25 cellular contexts compared by ENCODE assay signal in the genomic region with DNA sequence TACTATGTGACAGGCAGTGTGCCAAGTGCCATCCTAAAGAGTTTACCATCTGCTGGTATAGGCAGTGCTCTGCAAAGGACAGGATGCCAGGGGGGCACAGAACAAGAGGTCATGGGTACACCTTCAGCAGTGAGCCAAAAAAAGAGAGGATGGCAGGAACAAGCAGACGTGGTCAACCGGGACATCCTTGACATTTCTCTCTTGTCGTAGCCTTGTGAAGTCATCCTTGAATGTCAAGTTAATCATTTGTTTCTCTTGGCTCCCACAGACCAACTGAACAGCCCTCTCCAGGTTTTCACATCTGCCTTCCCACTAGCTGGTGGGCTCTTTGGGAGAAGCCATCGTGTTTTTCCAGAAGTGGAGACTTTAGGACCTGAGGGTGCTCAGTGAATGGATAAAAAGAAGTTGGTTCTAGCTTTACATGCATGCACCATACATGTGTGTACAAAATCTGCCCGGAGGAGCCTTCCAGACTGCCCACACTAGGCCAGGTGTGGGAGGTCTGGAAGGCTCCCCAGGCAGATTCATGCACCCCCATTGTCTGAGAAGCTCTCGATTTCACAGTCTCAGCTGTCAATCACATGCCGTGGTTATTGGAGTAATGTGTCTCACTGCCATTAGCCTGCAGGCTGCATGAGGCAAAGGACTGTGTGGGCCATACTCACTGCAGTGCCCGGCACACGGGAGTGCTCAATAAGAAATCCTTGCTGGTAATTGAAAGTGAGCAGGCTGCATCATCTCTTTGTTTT. TPM values are rescaled to one million over a fixed set of nuclear protein-coding genes. Genes with fewer than 3 reads are reported as not detected.
DNase-seq lines count a peak whose midpoint lies in the region; ATAC-seq, FAIRE-seq and TF ChIP-seq lines count a peak whose summit lies in the region.
"Had no signal": no experiment of that assay in that cellular context is flagged by ENCODE, and none has a peak within 500 bp of the region (broad histone marks: within the 10 kb centered on the region; RNA-seq: fewer than 3 reads in every experiment).

No MANE protein-coding gene starts in this region.

- peak; percentile 64 for DNase-seq in osteocyte (ENCODE audit: extremely low spot score, unreplicated experiment)
- no peak for DNase-seq in DMS 273 treated with DMSO at 0.1 percent for 48 hours (lab: John Stamatoyannopoulos, UW)
- DNase-seq: Caco-2; CD4-positive, alpha-beta memory T cell; DMS153; H7; KBM-7; MM.1S; NCI-H1048; NCI-H1417 treated with DMSO at 0.1 percent for 48 hours; NCI-H1930; NCI-H226; NCI-H510A treated with DMSO at 0.1 percent for 48 hours; NCI-H774; NK-92 treated with Interleukin-12 subunit alpha and Interleukin-12 subunit beta, amount 100 ng/mL, for 24 hours; SJCRH30 had no signal

- H3K4me3 Mint-ChIP-seq in osteocyte (ENCODE audit: unreplicated experiment), result no peak overlapping the region
- H3K4me3 Mint-ChIP-seq: CD4-positive, alpha-beta memory T cell had no signal

- no peak for TF ChIP-seq CTCF in osteocyte (IDR thresholded peaks at IDR 0.05)

- peak; percentile 31 for FAIRE-seq in colon (lab: Jason Lieb, UNC)
- FAIRE-seq: G401.6, HepG2 had no signal

- no peaks in the 10 kb centered on the region for H3K4me1 Mint-ChIP-seq in osteocyte (ENCODE audit: unreplicated experiment)
- H3K4me1 Mint-ChIP-seq: CD4-positive, alpha-beta memory T cell had no signal

- H3K36me3 Mint-ChIP-seq in osteocyte (ENCODE audit: unreplicated experiment), result no peaks in the 10 kb centered on the region
- H3K36me3 Mint-ChIP-seq: CD4-positive, alpha-beta memory T cell had no signal

- peaks cover 4% of the 10 kb centered on the region for H3K9me3 Mint-ChIP-seq in osteocyte (ENCODE audit: unreplicated experiment)
- H3K9me3 Mint-ChIP-seq: CD4-positive, alpha-beta memory T cell had no signal

- H3K27ac Mint-ChIP-seq in osteocyte (ENCODE audit: unreplicated experiment), result no peak overlapping the region
- H3K27ac Mint-ChIP-seq: CD4-positive, alpha-beta memory T cell had no signal

- peaks cover 10% of the 10 kb centered on the region for H3K27me3 Mint-ChIP-seq in osteocyte (ENCODE audit: unreplicated experiment)

- peak; percentile 46 for ATAC-seq in HG03342 (IDR thresholded peaks at IDR 0.05; ENCODE audit: unreplicated experiment)
- no peak for ATAC-seq in HG02981 (IDR thresholded peaks at IDR 0.05; ENCODE audit: unreplicated experiment)
- no peak for ATAC-seq in HG02763 (IDR thresholded peaks at IDR 0.05; ENCODE audit: unreplicated experiment)
- no peak for ATAC-seq in GM19035 (IDR thresholded peaks at IDR 0.05; ENCODE audit: unreplicated experiment)
- ATAC-seq: HepG2 had no signal

RNA-seq across cellular contexts. Expression of a gene that starts 16.4 kb away (rescaled TPM):
- total RNA-seq in osteocyte, result not detected in 2 replicates
- total RNA-seq: Caco-2; CD4-positive, alpha-beta memory T cell; Daoy; H7; HepG2; HT-29; SJCRH30 had no signal

RNA-seq across cellular contexts. Expression of a gene that starts 28.8 kb away (rescaled TPM):
- total RNA-seq in osteocyte, result 14.0 and 14.6 TPM in 2 replicates
